Comparison of ENCODE assay signal across 10 cellular contexts in the genomic region with DNA sequence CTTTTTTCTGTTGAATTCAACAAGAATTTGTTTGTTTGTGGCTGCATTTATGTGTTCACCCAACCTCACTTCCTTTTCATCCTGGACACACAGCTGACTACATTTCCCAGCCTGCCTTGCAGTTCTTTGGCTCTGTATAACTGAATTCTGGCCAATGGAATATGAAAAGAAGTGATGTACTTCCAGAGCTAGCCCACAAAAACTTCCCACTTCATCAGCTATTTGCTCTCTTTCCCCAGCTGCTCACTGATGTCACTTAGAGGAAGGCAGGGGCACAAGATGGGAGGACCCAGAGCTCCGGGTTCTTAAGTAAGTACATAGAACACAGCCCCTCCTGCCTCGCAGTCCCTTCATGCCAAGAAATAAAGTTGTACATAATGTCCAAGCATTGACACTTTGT.
DNase-seq lines count a peak whose midpoint lies in the region; ATAC-seq, FAIRE-seq and TF ChIP-seq lines count a peak whose summit lies in the region.
"Had no signal": no experiment of that assay in that cellular context is flagged by ENCODE, and none has a peak within 500 bp of the region (broad histone marks: within the 10 kb centered on the region; RNA-seq: fewer than 3 reads in every experiment).

No MANE protein-coding gene starts in this region.

- no peak overlapping the region for H3K4me2 ChIP-seq in K562 (ENCODE audit: insufficient read depth, low read length)

- H3K4me3 ChIP-seq in K562 (no peak overlapping the region), subcutaneous abdominal adipose tissue (ENCODE audit: low read depth in 1 of 5, low read length in 5 of 5) (peak overlapping the region; percentile 30 to 81 (median 67))
- H3K4me3 ChIP-seq in effector memory CD4-positive, alpha-beta T cell (ENCODE audit: insufficient read depth, low read depth, low read length, poor library complexity, severe bottlenecking): no peak overlapping the region

- POLR2A ChIA-PET in HEK293T (lab: Yijun Ruan, JAX) (interaction anchor here (0.6 to 1.2 kb wide), 4 partner anchors 32 to 277 kb away, joined by 3 read pairs; no protein-coding TSS in a partner anchor), K562 (lab: Yijun Ruan, JAX) (interaction anchor here (0.6 to 1.2 kb wide), 3 partner anchors 15 to 289 kb away, joined by 3 to 5 read pairs (median 3); no protein-coding TSS in a partner anchor)

- ATAC-seq in K562 (peak; percentile 68), left colon (peak; percentile 47)
- ATAC-seq in natural killer cell treated with Interleukin-12 subunit alpha and Interleukin-12 subunit beta and Interleukin-15 and Interleukin-18, amount 100 ng/mL, for 72 hours: no peak
- ATAC-seq: naive thymus-derived CD8-positive, alpha-beta T cell had no signal

- H3K27ac Mint-ChIP-seq in natural killer cell treated with Interleukin-12 subunit alpha and Interleukin-12 subunit beta and Interleukin-15 and Interleukin-18, amount 100 ng/mL, for 72 hours: peak overlapping the region in 1 of 2 donors; percentile 86

- H3K4me1 ChIP-seq in K562 (replicated peaks in 1 of 2; ENCODE audit: control insufficient read depth in 2 of 2, insufficient read depth in 2 of 2, low read length in 2 of 2): peaks cover 3 to 10% of the 10 kb centered on the region in 2 experiments; a peak in 4 of 5 replicates
- H3K4me1 ChIP-seq in subcutaneous abdominal adipose tissue (ENCODE audit: control insufficient read depth in 5 of 5, insufficient read depth in 5 of 5, low read length in 5 of 5): peaks cover 9 to 37% (median 33%) of the 10 kb centered on the region in 5 donors
- H3K4me1 ChIP-seq in effector memory CD4-positive, alpha-beta T cell (ENCODE audit: control insufficient read depth, insufficient read depth, low read length, poor library complexity, severe bottlenecking): peaks cover 7% of the 10 kb centered on the region

- H3K36me3 Mint-ChIP-seq in natural killer cell treated with Interleukin-12 subunit alpha and Interleukin-12 subunit beta and Interleukin-15 and Interleukin-18, amount 100 ng/mL, for 72 hours: no peaks in the 10 kb centered on the region
- H3K36me3 Mint-ChIP-seq: naive thymus-derived CD8-positive, alpha-beta T cell had no signal

- CTCF ChIA-PET in HEK293T (lab: Yijun Ruan, JAX): interaction anchor here (0.8 kb wide), 1 partner anchor 16 kb away, joined by 3 read pairs; no protein-coding TSS in a partner anchor
- CTCF ChIA-PET in K562 (lab: Yijun Ruan, JAX; ENCODE audit: low intra/inter-chr PET ratio): no interaction called here

- intact Hi-C loops in K562 (cut with micrococcal nuclease) (loop anchor here (10.0 kb wide), 1 partner anchor 233 kb away; a partner anchor contains a TSS), left colon (cut with DNase I, micrococcal nuclease) (no loop called here)

- TF ChIP-seq CTCF in K562 (IDR thresholded peaks at IDR 0.05 in 2 of 3, conservative IDR thresholded peaks at IDR 0.05 in 1 of 3; ENCODE audit: insufficient read depth in 2 of 3, low read depth in 1 of 3, low read length in 3 of 3): no peak

- H2AFZ ChIP-seq in K562 (ENCODE audit: low read depth, low read length): peak overlapping the region; percentile 29

- 17% methylated on average over 2 of the region's 2 CpGs for WGBS in K562 (ENCODE audit: insufficient coverage, low coverage, missing lambda C conversion rate)

- DNase-seq in HEK293T (ENCODE audit: extremely low spot score): peak; percentile 31
- DNase-seq in K562 (ENCODE audit: extremely low read depth in 1 of 4, low spot score in 3 of 4): peak in 1 of 4 experiments; percentile 32
- DNase-seq in left colon: peak; percentile 29 to 41
- no peak for DNase-seq in NCI-H146 treated with DMSO at 0.1 percent for 48 hours (lab: John Stamatoyannopoulos, UW; ENCODE audit: unreplicated experiment)
- no peak for DNase-seq in natural killer cell treated with Interleukin-12 subunit alpha and Interleukin-12 subunit beta and Interleukin-15 and Interleukin-18, amount 100 ng/mL, for 72 hours (ENCODE audit: low spot score)
- DNase-seq in effector memory CD4-positive, alpha-beta T cell: no peak
- no peak for DNase-seq in activated effector memory CD4-positive, alpha-beta T cell treated with Interleukin-2 at 50 U/mL for 16 hours
- DNase-seq: activated CD4-positive, alpha-beta T cell treated with anti-CD3 and anti-CD28 coated beads, Interleukin-2, amount 50 U/mL, for 1 hour; naive thymus-derived CD8-positive, alpha-beta T cell had no signal

- H3K27me3 ChIP-seq in K562 (ENCODE audit: control insufficient read depth in 2 of 2, insufficient read depth in 2 of 2, low read length in 2 of 2) (peaks cover 0 to 11% of the 10 kb centered on the region in 2 experiments; a peak in 3 of 5 replicates), subcutaneous abdominal adipose tissue (ENCODE audit: control insufficient read depth in 5 of 5, insufficient read depth in 4 of 5, low read length in 5 of 5) (no peaks in the 10 kb centered on the region)
- no peaks in the 10 kb centered on the region for H3K27me3 ChIP-seq in effector memory CD4-positive, alpha-beta T cell (replicated peaks; ENCODE audit: control insufficient read depth, insufficient read depth, low read length, poor library complexity, severe bottlenecking)

- TF ChIP-seq RAD21 in K562 (CRISPR knock-in tag; conservative IDR thresholded peaks at IDR 0.05 in 1 of 2, IDR thresholded peaks at IDR 0.05 in 1 of 2): no peak

- H3K9ac ChIP-seq in K562 (ENCODE audit: insufficient read depth in 1 of 2, low read depth in 2 of 2, low read length in 2 of 2) (no peak overlapping the region), subcutaneous abdominal adipose tissue (ENCODE audit: low read length in 5 of 5) (peak overlapping the region in 4 of 5 donors; percentile 53 to 77 (median 62))

- no peaks in the 10 kb centered on the region for H4K20me1 ChIP-seq in K562 (replicated peaks; ENCODE audit: control insufficient read depth, insufficient read depth, low read length)

- peaks cover 2% of the 10 kb centered on the region for H3K9me3 Mint-ChIP-seq in natural killer cell treated with Interleukin-12 subunit alpha and Interleukin-12 subunit beta and Interleukin-15 and Interleukin-18, amount 100 ng/mL, for 72 hours

- peak; percentile 15 for FAIRE-seq in K562 (lab: Jason Lieb, UNC)

- H3K9me3 ChIP-seq in K562 (replicated peaks; ENCODE audit: control insufficient read depth, insufficient read depth, low read depth, low read length) (no peaks in the 10 kb centered on the region), subcutaneous abdominal adipose tissue (ENCODE audit: control insufficient read depth in 5 of 5, low read length in 5 of 5) (no peaks in the 10 kb centered on the region)
- H3K9me3 ChIP-seq in effector memory CD4-positive, alpha-beta T cell (ENCODE audit: control insufficient read depth, low read length): no peaks in the 10 kb centered on the region

- peaks cover 39 to 40% of the 10 kb centered on the region in 2 donors for H3K4me1 Mint-ChIP-seq in natural killer cell treated with Interleukin-12 subunit alpha and Interleukin-12 subunit beta and Interleukin-15 and Interleukin-18, amount 100 ng/mL, for 72 hours (ENCODE audit: low read depth in 2 of 2)

- H3K27me3 Mint-ChIP-seq in natural killer cell treated with Interleukin-12 subunit alpha and Interleukin-12 subunit beta and Interleukin-15 and Interleukin-18, amount 100 ng/mL, for 72 hours: peaks cover 0 to 3% of the 10 kb centered on the region in 2 donors
- H3K27me3 Mint-ChIP-seq: naive thymus-derived CD8-positive, alpha-beta T cell had no signal

- BruUV-seq in K562 (replicated peaks; lab: Mats Ljungman, UMichigan): no TSS peak

- H3K36me3 ChIP-seq in K562 (ENCODE audit: control insufficient read depth, insufficient read depth, low read length) (no peaks in the 10 kb centered on the region), subcutaneous abdominal adipose tissue (ENCODE audit: control insufficient read depth in 5 of 5, insufficient read depth in 5 of 5, low read length in 5 of 5) (no peaks in the 10 kb centered on the region)
- no peaks in the 10 kb centered on the region for H3K36me3 ChIP-seq in effector memory CD4-positive, alpha-beta T cell (ENCODE audit: control insufficient read depth, insufficient read depth, low read length)

- in situ Hi-C loops in K562 (cut with MboI): no loop called here

- no peak for TF ChIP-seq POLR2A in K562 (conservative IDR thresholded peaks at IDR 0.05)

- H3K27ac ChIP-seq in K562 (ENCODE audit: extremely low read depth, low read depth, low read length) (no peak overlapping the region), subcutaneous abdominal adipose tissue (ENCODE audit: low read depth, low read length) (peak overlapping the region; percentile 78)
- no peak overlapping the region for H3K27ac ChIP-seq in effector memory CD4-positive, alpha-beta T cell (ENCODE audit: insufficient read depth, low read length, poor library complexity, severe bottlenecking)

- no peaks in the 10 kb centered on the region for H3K79me2 ChIP-seq in K562 (ENCODE audit: control insufficient read depth, insufficient read depth, low read length)

- no peak overlapping the region for H3K4me3 Mint-ChIP-seq in natural killer cell treated with Interleukin-12 subunit alpha and Interleukin-12 subunit beta and Interleukin-15 and Interleukin-18, amount 100 ng/mL, for 72 hours
- H3K4me3 Mint-ChIP-seq: naive thymus-derived CD8-positive, alpha-beta T cell had no signal

- no peak for TF ChIP-seq EP300 in K562 (IDR thresholded peaks at IDR 0.05; ENCODE audit: low read length)

- H3K9me1 ChIP-seq in K562 (ENCODE audit: control insufficient read depth, insufficient read depth, low read length): no peaks in the 10 kb centered on the region

TF ChIP-seq in HEK293T, 16 proteins besides CTCF, POLR2A, EP300 and RAD21:
- TF ChIP-seq LEF1 (IDR thresholded peaks at IDR 0.05; ENCODE audit: borderline replicate concordance): no peak
- no peak for TF ChIP-seq SUZ12 (IDR thresholded peaks at IDR 0.05)

TF ChIP-seq in K562, 482 proteins besides CTCF, POLR2A, EP300 and RAD21 (continues in another document):
- TF ChIP-seq NR3C1 (CRISPR knock-in tag; IDR thresholded peaks at IDR 0.05) (no peak), PTBP1 (IDR thresholded peaks at IDR 0.05; ENCODE audit: low read depth, low read length) (no peak), TSC22D4 (tag; IDR thresholded peaks at IDR 0.05) (no peak), ZNF311 (CRISPR knock-in tag; IDR thresholded peaks at IDR 0.05) (no peak), NR2C2 (CRISPR knock-in tag; IDR thresholded peaks at IDR 0.05) (no peak), NR2C2 (tag; IDR thresholded peaks at IDR 0.05) (peak; percentile 88), BRD4 (IDR thresholded peaks at IDR 0.05) (no peak), BRF1 (IDR thresholded peaks at IDR 0.05; ENCODE audit: borderline replicate concordance, extremely low read depth, insufficient read length) (no peak), GABPB1 (CRISPR knock-in tag; IDR thresholded peaks at IDR 0.05) (no peak), SOX6 (IDR thresholded peaks at IDR 0.05) (no peak), SIN3A (IDR thresholded peaks at IDR 0.05; ENCODE audit: borderline replicate concordance in 2 of 2, control insufficient read depth in 1 of 2, low read depth in 2 of 2, low read length in 2 of 2) (no peak), PCBP2 (IDR thresholded peaks at IDR 0.05; ENCODE audit: low read depth, low read length, poor library complexity, severe bottlenecking) (no peak)

Comparison
In these comparisons a context has a peak if more than half of its experiments do, and no peak if none do; other contexts are left out.
1. DNase-seq: peak in HEK293T (single experiment) and left colon (2 of 2); none in NCI-H146 treated with DMSO at 0.1 percent for 48 hours (single experiment), natural killer cell treated with Interleukin-12 subunit alpha and Interleukin-12 subunit beta and Interleukin-15 and Interleukin-18, amount 100 ng/mL, for 72 hours (single experiment), effector memory CD4-positive, alpha-beta T cell (0 of 3) and activated effector memory CD4-positive, alpha-beta T cell treated with Interleukin-2 at 50 U/mL for 16 hours (single experiment).
2. ATAC-seq: peak in K562 (single experiment) and left colon (single experiment); none in natural killer cell treated with Interleukin-12 subunit alpha and Interleukin-12 subunit beta and Interleukin-15 and Interleukin-18, amount 100 ng/mL, for 72 hours (0 of 2).
3. H3K4me3 ChIP-seq: peak in subcutaneous abdominal adipose tissue (5 of 5); none in K562 (single experiment) and effector memory CD4-positive, alpha-beta T cell (single experiment).
4. H3K9ac ChIP-seq: peak in subcutaneous abdominal adipose tissue (4 of 5); none in K562 (0 of 2).